Comparison of ENCODE assay signal across 8 cellular contexts in the genomic region with DNA sequence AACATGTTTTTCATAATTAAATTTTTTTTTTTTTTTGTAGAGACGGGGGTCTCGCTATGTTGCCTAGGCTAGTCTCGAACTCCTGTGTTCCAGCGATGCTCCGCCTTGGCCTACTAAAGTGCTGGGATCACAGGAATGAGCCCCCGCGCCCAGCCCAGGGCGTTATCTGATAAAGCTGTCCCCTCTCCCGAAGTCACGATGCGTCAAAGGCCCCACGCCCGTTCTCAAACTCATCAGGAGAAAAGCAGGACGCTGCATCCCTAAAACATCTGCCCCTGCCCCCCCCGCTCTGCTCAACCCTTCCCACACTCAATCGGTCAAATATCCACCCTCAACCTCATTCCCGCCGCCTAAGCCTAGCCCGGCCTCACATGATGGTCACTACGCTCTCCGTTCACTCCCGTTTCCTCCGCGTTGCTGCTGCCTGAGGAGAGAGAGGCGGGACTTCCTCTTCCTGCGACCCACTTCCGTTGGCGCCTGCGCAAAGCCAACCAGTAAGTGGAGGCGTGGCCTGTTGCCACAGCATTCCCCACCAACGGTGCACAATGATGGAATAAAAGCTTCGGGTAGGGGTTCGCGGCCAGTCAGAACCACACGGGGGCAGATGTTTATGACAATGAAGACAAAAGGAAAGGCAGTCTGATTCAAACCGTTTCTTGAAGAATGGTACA. TPM values are rescaled to one million over a fixed set of nuclear protein-coding genes. Genes with fewer than 3 reads are reported as not detected.
DNase-seq lines count a peak whose midpoint lies in the region; ATAC-seq and TF ChIP-seq lines count a peak whose summit lies in the region.

A gene (minus strand): TSS at position 438 of the 671 bp plus-strand sequence. CDS start 65 bp downstream, at position 373.

- peak within 1 kb of the TSS; percentile 96 to 97 for H3K9ac ChIP-seq in colonic mucosa (ENCODE audit: low read depth in 2 of 2, low read length in 2 of 2)

- H3K36me3 ChIP-seq in colonic mucosa, result no peaks in the 10 kb centered on the region

- DNase-seq in AML-193 (lab: John Stamatoyannopoulos, UW), result peak; percentile 88 to 90
- peak; percentile 93 for DNase-seq in NCI-H460 (ENCODE audit: extremely low read depth, low read depth)
- DNase-seq in activated CD4-positive, CD25-positive, alpha-beta regulatory T cell treated with anti-CD3 and anti-CD28 coated beads, Interleukin-2, amount 50 U/mL, for 72 hours, result peak; percentile 92
- peak; percentile 94 for DNase-seq in colonic mucosa
- DNase-seq in stimulated activated CD4-positive, alpha-beta T cell treated with anti-CD3 and anti-CD28 coated beads, Interleukin-1b, Interleukin-23, amount 100 ng/mL, for 24 hours (ENCODE audit: low read depth in 4 of 4, low spot score in 1 of 4), result peak; percentile 81 to 91 (median 87)

- H3K4me3 ChIP-seq in colonic mucosa, result peak within 1 kb of the TSS; percentile 97

- intact Hi-C loops in colonic mucosa (cut with DNase I), result loop anchor here (5.0 kb wide), 1 partner anchor 76 kb away; a partner anchor contains a TSS

- H3K27ac ChIP-seq in colonic mucosa, result peak within 1 kb of the TSS; percentile 93
- peak within 1 kb of the TSS; percentile 87 for H3K27ac ChIP-seq in layer of hippocampus (ENCODE audit: low read depth, low read length)

- no peak for TF ChIP-seq CTCF in colonic mucosa (IDR thresholded peaks at IDR 0.05)

- no peaks in the 10 kb centered on the region for H3K9me3 ChIP-seq in colonic mucosa

- peak; percentile 42 for ATAC-seq in GM19025 (IDR thresholded peaks at IDR 0.05; ENCODE audit: low read depth, unreplicated experiment)
- ATAC-seq in HG03280 (IDR thresholded peaks at IDR 0.05; ENCODE audit: unreplicated experiment), result peak; percentile 57

- peaks cover 4% of the 10 kb centered on the region for H3K4me1 ChIP-seq in colonic mucosa

- H3K27me3 ChIP-seq in colonic mucosa (no peaks in the 10 kb centered on the region), layer of hippocampus (ENCODE audit: control insufficient read depth, insufficient read depth, low read length) (no peaks in the 10 kb centered on the region)

RNA-seq across cellular contexts. Expression of the gene that starts here (rescaled TPM):
- total RNA-seq in NCI-H460 (2014; rRNA removed; shearing (Covaris generic)), result 213 and 246 TPM in 2 replicates
- 250 and 396 TPM in 2 replicates for polyA plus RNA-seq in NCI-H460 (2014; cell fraction: nucleus; rRNA removed)
- total RNA-seq in colonic mucosa, result 100 to 1,000 TPM; 269 to 484 TPM

Comparison
In these comparisons a context has a peak if more than half of its experiments do, and no peak if none do; other contexts are left out.
1. Peak in every context shown above with its lines: DNase-seq, ATAC-seq, H3K4me3 ChIP-seq and H3K27ac ChIP-seq.